Comparison of ENCODE assay signal across 23 cellular contexts in the genomic region with DNA sequence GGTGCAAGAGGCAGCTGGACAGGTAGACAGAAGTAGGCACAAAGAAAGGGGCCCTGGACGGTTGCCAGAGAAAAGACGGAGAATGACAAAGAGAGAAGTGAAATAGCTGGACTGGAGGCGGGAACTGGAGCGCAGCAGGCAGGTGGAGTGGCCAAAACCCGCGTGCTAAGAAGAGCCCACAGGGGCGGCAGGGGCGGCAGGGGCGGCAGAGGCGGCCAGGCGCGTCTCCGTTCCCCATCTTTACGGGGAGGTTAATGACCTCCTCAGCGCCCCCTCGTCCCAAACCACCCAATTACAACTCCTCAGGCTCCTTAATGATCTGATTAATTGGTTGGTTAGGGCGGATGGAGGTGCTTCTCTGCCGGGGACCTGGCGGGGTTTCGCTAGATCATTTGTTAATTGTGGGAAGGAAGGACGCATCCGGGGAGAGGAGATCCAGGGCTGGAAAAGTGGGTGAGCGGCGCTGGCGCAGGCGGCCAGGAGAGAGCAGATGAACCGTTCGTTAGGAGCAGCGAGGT. TPM values are rescaled to one million over a fixed set of nuclear protein-coding genes. Genes with fewer than 3 reads are reported as not detected.
DNase-seq lines count a peak whose midpoint lies in the region; ATAC-seq, FAIRE-seq and TF ChIP-seq lines count a peak whose summit lies in the region.
"Had no signal": no experiment of that assay in that cellular context is flagged by ENCODE, and none has a peak within 500 bp of the region (broad histone marks: within the 10 kb centered on the region; RNA-seq: fewer than 3 reads in every experiment).

No MANE protein-coding gene starts in this region.

- H3K79me2 ChIP-seq in H9 (ENCODE audit: insufficient read depth, low read length) = no peaks in the 10 kb centered on the region

- peaks cover 100% of the 10 kb centered on the region for H3K27me3 ChIP-seq in H9 (ENCODE audit: insufficient read depth, low read length)
- peaks cover 3 to 49% of the 10 kb centered on the region in 2 donors for H3K27me3 ChIP-seq in naive thymus-derived CD4-positive, alpha-beta T cell (ENCODE audit: control insufficient read depth in 2 of 2, insufficient read depth in 2 of 2, low read length in 2 of 2)

- no peak overlapping the region for H3K56ac ChIP-seq in H9 (ENCODE audit: insufficient read length, low read depth, low read length)

- H4K20me1 ChIP-seq in H9 (ENCODE audit: control insufficient read depth, insufficient read depth, insufficient read length) = no peaks in the 10 kb centered on the region

- peaks cover 0 to 9% of the 10 kb centered on the region in 2 experiments; a peak in 3 of 5 replicates for H3K9me3 Mint-ChIP-seq in H9
- peaks cover 0 to 2% (median 0%) of the 10 kb centered on the region in 11 donors for H3K9me3 Mint-ChIP-seq in naive thymus-derived CD4-positive, alpha-beta T cell
- H3K9me3 Mint-ChIP-seq: activated CD4-positive, alpha-beta memory T cell treated with anti-CD3 and anti-CD28 coated beads, Interleukin-2, amount 10 ng/mL, durations not matched to agents 7 days and 5 days had no signal

- H3K27ac Mint-ChIP-seq in H9 = no peak overlapping the region
- H3K27ac Mint-ChIP-seq in naive thymus-derived CD4-positive, alpha-beta T cell = no peak overlapping the region
- H3K27ac Mint-ChIP-seq: activated CD4-positive, alpha-beta memory T cell treated with anti-CD3 and anti-CD28 coated beads, Interleukin-2, amount 10 ng/mL, durations not matched to agents 7 days and 5 days had no signal

- H3K4me1 ChIP-seq in H9 (ENCODE audit: insufficient read depth, low read length) (no peaks in the 10 kb centered on the region), kidney (ENCODE audit: control insufficient read depth in 1 of 2, insufficient read depth in 1 of 2, low read depth in 1 of 2, low read length in 2 of 2) (no peaks in the 10 kb centered on the region)
- H3K4me1 ChIP-seq in naive thymus-derived CD4-positive, alpha-beta T cell (ENCODE audit: control insufficient read depth in 2 of 2, insufficient read depth in 2 of 2, low read length in 2 of 2) = peaks cover 0 to 12% of the 10 kb centered on the region in 2 donors

- H3K14ac ChIP-seq in H9 (ENCODE audit: insufficient read depth, low read length) = no peak overlapping the region

- H2BK120ac ChIP-seq in H9 (ENCODE audit: low read depth, low read length, poor library complexity, severe bottlenecking) = no peak overlapping the region

- H3K4ac ChIP-seq in H9 (ENCODE audit: low read depth, low read length) = no peak overlapping the region

- no peak overlapping the region for H2AK5ac ChIP-seq in H9 (ENCODE audit: insufficient read length, low read length)

- no peak overlapping the region for H3K23ac ChIP-seq in H9 (ENCODE audit: insufficient read length, low read depth, low read length)

- in situ Hi-C loops in astrocyte of the spinal cord (cut with HindIII; ENCODE audit: low sequenced_read_pairs) = no loop called here

- H4K8ac ChIP-seq in H9 (replicated peaks; ENCODE audit: insufficient read length, low read depth, low read length) = no peak overlapping the region

- no peak overlapping the region for H2BK12ac ChIP-seq in H9 (ENCODE audit: insufficient read length, low read depth, low read length)

- H3K27ac ChIP-seq in H9 (ENCODE audit: insufficient read length, low read depth, low read length) (no peak overlapping the region), kidney (ENCODE audit: low read depth in 2 of 2, low read length in 2 of 2) (no peak overlapping the region)
- no peak overlapping the region for H3K27ac ChIP-seq in naive thymus-derived CD4-positive, alpha-beta T cell (ENCODE audit: low read depth, low read length)
- H3K27ac ChIP-seq: coronary artery, thyroid gland had no signal

- H3K9ac ChIP-seq in H9 (ENCODE audit: extremely low read depth, insufficient read length, low read length) (no peak overlapping the region), kidney (ENCODE audit: low read length in 2 of 2) (no peak overlapping the region)

- POLR2A ChIA-PET in naive thymus-derived CD4-positive, alpha-beta T cell (lab: Charles Lee) = no interaction called here

- peaks cover 100% of the 10 kb centered on the region for H3K27me3 Mint-ChIP-seq in H9 (ENCODE audit: low read depth)
- peaks cover 82 to 99% (median 91%) of the 10 kb centered on the region in 5 donors for H3K27me3 Mint-ChIP-seq in naive thymus-derived CD4-positive, alpha-beta T cell

- no peak for ATAC-seq in naive thymus-derived CD4-positive, alpha-beta T cell
- ATAC-seq: HCT116, SK-N-SH treated with all-trans-retinoic acid at 6 μM for 48 hours had no signal

- H4K91ac ChIP-seq in H9 (ENCODE audit: insufficient read length, low read depth, low read length) = no peak overlapping the region

- no peaks in the 10 kb centered on the region for H3K36me3 ChIP-seq in naive thymus-derived CD4-positive, alpha-beta T cell (ENCODE audit: control insufficient read depth in 2 of 3, insufficient read depth in 3 of 3, low read length in 3 of 3)
- no peaks in the 10 kb centered on the region for H3K36me3 ChIP-seq in kidney (ENCODE audit: control insufficient read depth in 1 of 2, insufficient read depth in 2 of 2, low read length in 2 of 2)
- H3K36me3 ChIP-seq: Peyer's patch, thyroid gland had no signal

- no peak overlapping the region for H2BK5ac ChIP-seq in H9 (ENCODE audit: insufficient read length, low read length)

- H2BK20ac ChIP-seq in H9 (ENCODE audit: low read depth, low read length, poor library complexity, severe bottlenecking) = no peak overlapping the region

- CTCF ChIA-PET in naive thymus-derived CD4-positive, alpha-beta T cell (lab: Charles Lee) = no interaction called here

- WGBS in H9 (ENCODE audit: extremely low coverage, insufficient read length, low lambda C conversion rate) = no CpG with 5 or more reads among the region's 29 CpGs

- peak; percentile 42 for DNase-seq in D341Med (ENCODE audit: low spot score)
- no peak for DNase-seq in H9
- DNase-seq in astrocyte of the spinal cord (ENCODE audit: low read depth, low spot score) = no peak
- DNase-seq in naive thymus-derived CD4-positive, alpha-beta T cell = no peak
- DNase-seq in kidney = no peak
- no peak for DNase-seq in germinal center (ENCODE audit: low spot score)
- no peak for DNase-seq in stimulated activated CD8-positive, alpha-beta memory T cell treated with anti-CD3 and anti-CD28 coated beads, Interleukin-4, amount 100 ng/mL, for 48 hours
- DNase-seq in OCI-M2 (lab: John Stamatoyannopoulos, UW; ENCODE audit: unreplicated experiment) = no peak
- DNase-seq: activated CD4-positive, alpha-beta memory T cell treated with anti-CD3 and anti-CD28 coated beads, Interleukin-2, amount 10 ng/mL, durations not matched to agents 7 days and 5 days; activated effector memory CD4-positive, alpha-beta T cell treated with Interleukin-2 at 50 U/mL for 16 hours; NCI-H526; stimulated activated CD4-positive, alpha-beta T cell treated with anti-CD3 and anti-CD28 coated beads, Interleukin-4, amount 100 ng/mL, for 4 hours; thyroid gland had no signal

- H3K4me2 ChIP-seq in H9 (ENCODE audit: insufficient read depth, insufficient read length, low read length) = no peak overlapping the region

- no peak overlapping the region for H3T11ph ChIP-seq in H9 (ENCODE audit: low read length)

- intact Hi-C loops in naive thymus-derived CD4-positive, alpha-beta T cell (cut with micrococcal nuclease) = loop anchor here in 1 of 2 donors (5.0 kb wide), 1 partner anchor 86 kb away; a partner anchor contains a TSS
- intact Hi-C loops in kidney (cut with DNase I) = no loop called here

- H4K5ac ChIP-seq in H9 (ENCODE audit: insufficient read length, low read depth, low read length) = no peak overlapping the region

- H3K79me1 ChIP-seq in H9 (ENCODE audit: insufficient read depth, low read depth, low read length, poor library complexity, severe bottlenecking) = no peaks in the 10 kb centered on the region

- H3K36me3 Mint-ChIP-seq in H9 (ENCODE audit: insufficient read depth in 1 of 3, low read depth in 3 of 3) = no peaks in the 10 kb centered on the region; a peak in 1 of 7 replicates
- H3K36me3 Mint-ChIP-seq in naive thymus-derived CD4-positive, alpha-beta T cell = no peaks in the 10 kb centered on the region

- peaks cover 4% of the 10 kb centered on the region for H3K23me2 ChIP-seq in H9 (ENCODE audit: insufficient read length, low read depth, low read length, poor library complexity, severe bottlenecking)

- H2AFZ ChIP-seq in H9 (ENCODE audit: low read length) = no peak overlapping the region

- H3K18ac ChIP-seq in H9 (ENCODE audit: insufficient read length, low read depth, low read length) = no peak overlapping the region

- no peaks in the 10 kb centered on the region for H3K9me3 ChIP-seq in H9 (ENCODE audit: control insufficient read depth, low read depth, low read length)
- no peaks in the 10 kb centered on the region for H3K9me3 ChIP-seq in naive thymus-derived CD4-positive, alpha-beta T cell (ENCODE audit: control insufficient read depth in 2 of 3, low read length in 3 of 3)
- no peaks in the 10 kb centered on the region for H3K9me3 ChIP-seq in kidney (ENCODE audit: control insufficient read depth in 1 of 2, low read length in 2 of 2)
- H3K9me3 ChIP-seq: Peyer's patch, thyroid gland had no signal

- H3K4me3 Mint-ChIP-seq in H9 = no peak overlapping the region; a peak in 1 of 5 replicates
- H3K4me3 Mint-ChIP-seq in naive thymus-derived CD4-positive, alpha-beta T cell = peak overlapping the region in 6 of 10 donors; percentile 17 to 52 (median 38)
- H3K4me3 Mint-ChIP-seq: activated CD4-positive, alpha-beta memory T cell treated with anti-CD3 and anti-CD28 coated beads, Interleukin-2, amount 10 ng/mL, durations not matched to agents 7 days and 5 days had no signal

- no peak for FAIRE-seq in kidney (lab: Jason Lieb, UNC)
- FAIRE-seq: frontal cortex, HTR-8/SVneo had no signal

- H2BK15ac ChIP-seq in H9 (ENCODE audit: low read depth, low read length) = no peak overlapping the region

- peaks cover 14 to 23% of the 10 kb centered on the region in 2 experiments for H3K4me1 Mint-ChIP-seq in H9
- peaks cover 8 to 25% (median 14%) of the 10 kb centered on the region in 7 donors for H3K4me1 Mint-ChIP-seq in naive thymus-derived CD4-positive, alpha-beta T cell

- TF ChIP-seq CTCF in H9 (conservative IDR thresholded peaks at IDR 0.05) = peak; percentile 39; the same call in 2 of the 3 replicates
- TF ChIP-seq CTCF in astrocyte of the spinal cord (IDR thresholded peaks at IDR 0.05; ENCODE audit: low read depth, low read length) = no peak
- TF ChIP-seq CTCF in kidney (IDR thresholded peaks at IDR 0.05; ENCODE audit: borderline replicate concordance, extremely low read depth, insufficient read depth) = no peak

- H3K4me3 ChIP-seq in astrocyte of the spinal cord (ENCODE audit: low read depth, low read length) (peak overlapping the region; percentile 48), kidney (ENCODE audit: low read length in 2 of 2) (no peak overlapping the region)
- no peak overlapping the region for H3K4me3 ChIP-seq in naive thymus-derived CD4-positive, alpha-beta T cell (ENCODE audit: low read length)
- H3K4me3 ChIP-seq: coronary artery, lung, thyroid gland had no signal

RNA-seq across cellular contexts. Expression of a gene that starts 15.4 kb away (rescaled TPM):
- total RNA-seq in H9 (2021) (not detected in 2 replicates), kidney (45.8 TPM)
- total RNA-seq in naive thymus-derived CD4-positive, alpha-beta T cell = under 1 TPM in 3 of 5 experiments, not detected in 2; 0.12 to 0.24 (median 0.16) TPM
- not detected for polyA plus RNA-seq in naive thymus-derived CD4-positive, alpha-beta T cell
- polyA plus RNA-seq in kidney (ENCODE audit: insufficient read depth, low read depth, low replicate concordance) = 29.2 TPM
- total RNA-seq: frontal cortex, skeletal muscle tissue, thyroid gland had no signal
- polyA plus RNA-seq: BJ, lung had no signal

RNA-seq across cellular contexts. Expression of a gene that starts 26.5 kb away (rescaled TPM):
- total RNA-seq in H9 (2021) = not detected in 2 replicates
- total RNA-seq in naive thymus-derived CD4-positive, alpha-beta T cell = not detected
- not detected for polyA plus RNA-seq in naive thymus-derived CD4-positive, alpha-beta T cell
- total RNA-seq in kidney = 48.7 TPM
- 19.3 TPM for polyA plus RNA-seq in kidney (ENCODE audit: insufficient read depth, low read depth, low replicate concordance)
- total RNA-seq: activated CD4-positive, alpha-beta memory T cell treated with anti-CD3 and anti-CD28 coated beads, Interleukin-2, amount 10 ng/mL, durations not matched to agents 7 days and 5 days; frontal cortex; MCF 10A; skeletal muscle tissue had no signal
- polyA plus RNA-seq: BJ had no signal

RNA-seq across cellular contexts. Expression of a gene that starts 30.8 kb away (rescaled TPM):
- total RNA-seq in H9 (2021) = not detected in 2 replicates
- total RNA-seq in naive thymus-derived CD4-positive, alpha-beta T cell = under 1 TPM in 1 of 5 experiments, not detected in 4; 0.31 TPM
- polyA plus RNA-seq in naive thymus-derived CD4-positive, alpha-beta T cell = not detected
- 45.4 TPM for total RNA-seq in kidney
- polyA plus RNA-seq in kidney (ENCODE audit: insufficient read depth, low read depth, low replicate concordance) = 49.6 TPM
- total RNA-seq: frontal cortex, MCF 10A had no signal
- polyA plus RNA-seq: BJ had no signal

RNA-seq across cellular contexts. Expression of a gene that starts 36.8 kb away (rescaled TPM):
- not detected in 2 replicates for total RNA-seq in H9 (2021)
- total RNA-seq in naive thymus-derived CD4-positive, alpha-beta T cell = under 1 TPM in 1 of 5 experiments, not detected in 4; 0.34 TPM
- polyA plus RNA-seq in naive thymus-derived CD4-positive, alpha-beta T cell = not detected
- 90.2 TPM for total RNA-seq in kidney
- polyA plus RNA-seq in kidney (ENCODE audit: insufficient read depth, low read depth, low replicate concordance) = 44.0 TPM
- total RNA-seq: frontal cortex, MCF 10A, skeletal muscle tissue had no signal
- polyA plus RNA-seq: BJ had no signal

RNA-seq across cellular contexts. Expression of a gene that starts 48.0 kb away (rescaled TPM):
- not detected in 2 replicates for total RNA-seq in H9 (2021)
- not detected for total RNA-seq in naive thymus-derived CD4-positive, alpha-beta T cell
- polyA plus RNA-seq in naive thymus-derived CD4-positive, alpha-beta T cell = not detected
- total RNA-seq in kidney = 27.0 TPM
- 12.3 TPM for polyA plus RNA-seq in kidney (ENCODE audit: insufficient read depth, low read depth, low replicate concordance)
- total RNA-seq: frontal cortex, MCF 10A, skeletal muscle tissue had no signal
- polyA plus RNA-seq: BJ had no signal

Comparison
In these comparisons a context has a peak if more than half of its experiments do, and no peak if none do; other contexts are left out.
1. H3K4me3 Mint-ChIP-seq: peak in naive thymus-derived CD4-positive, alpha-beta T cell (6 of 10); none in H9 (0 of 2).
2. RNA of a gene that starts 15.4 kb away (total RNA-seq): 45.8 TPM in kidney (single experiment); 0.12 to 0.24 TPM in naive thymus-derived CD4-positive, alpha-beta T cell and not detected in H9; every median in the first group is over 10 times any median in the second.
3. RNA of a gene that starts 26.5 kb away (total RNA-seq): 48.7 TPM in kidney (single experiment); not detected in H9 and not detected in naive thymus-derived CD4-positive, alpha-beta T cell; every median in the first group is over 10 times any median in the second.
4. RNA of a gene that starts 30.8 kb away (total RNA-seq): 45.4 TPM in kidney (single experiment); 0.31 TPM in naive thymus-derived CD4-positive, alpha-beta T cell and not detected in H9; every median in the first group is over 10 times any median in the second.